Comparison of ENCODE assay signal across 8 cellular contexts in the genomic region with DNA sequence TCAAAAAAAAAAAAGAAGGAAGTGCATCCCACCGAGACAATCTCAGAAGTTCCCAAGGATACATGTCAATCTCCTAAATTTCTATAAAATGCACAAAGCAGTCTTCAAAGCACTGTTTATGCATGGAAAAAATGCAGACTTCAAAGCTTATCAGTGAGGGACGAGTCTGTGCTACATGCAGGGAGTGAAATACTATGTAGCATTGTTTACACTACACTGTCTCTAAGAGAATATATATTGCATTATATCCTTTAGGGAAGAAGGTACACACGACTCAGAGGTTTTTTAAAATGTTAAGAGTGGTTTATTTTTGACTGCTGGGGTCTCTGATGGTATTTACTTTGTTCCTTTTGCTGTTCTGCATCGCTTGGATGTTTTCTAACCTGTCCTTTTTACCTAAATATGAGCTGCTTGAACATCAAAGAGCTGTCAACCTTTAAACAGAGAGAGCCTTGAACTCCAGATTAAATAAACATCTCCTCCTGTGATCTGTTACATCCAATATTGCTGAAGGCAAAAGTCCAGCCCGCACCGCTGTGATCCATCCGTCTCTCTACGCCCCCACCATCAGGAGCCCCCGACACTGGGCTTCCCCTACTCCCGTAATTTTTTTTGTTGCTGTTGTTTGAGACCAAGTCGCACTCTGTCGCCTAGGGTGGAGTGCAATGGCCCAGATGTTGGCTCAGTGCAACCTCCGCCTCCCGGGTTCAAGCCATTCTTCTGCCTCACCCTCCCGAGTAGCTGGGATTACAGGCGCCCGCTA. TPM values are rescaled to one million over a fixed set of nuclear protein-coding genes. Genes with fewer than 3 reads are reported as not detected.
DNase-seq lines count a peak whose midpoint lies in the region; ATAC-seq and TF ChIP-seq lines count a peak whose summit lies in the region.

No MANE protein-coding gene starts in this region.

- H2BK15ac ChIP-seq in IMR-90 (ENCODE audit: low read depth, low read length), result no peak overlapping the region

- BruUV-seq in IMR-90 (replicated peaks; lab: Mats Ljungman, UMichigan), result no TSS peak

- peaks cover 6% of the 10 kb centered on the region for H3K9me1 ChIP-seq in IMR-90 (ENCODE audit: insufficient read depth, low read length)

- peak overlapping the region; percentile 95 for H3K27ac Mint-ChIP-seq in chondrocyte (ENCODE audit: unreplicated experiment)

- H3K4me3 ChIP-seq in AG04450 (ENCODE audit: low read depth, low read length) (peak overlapping the region; percentile 76), IMR-90 (ENCODE audit: insufficient read depth, low read depth, low read length) (peak overlapping the region; percentile 52), mucosa of stomach (ENCODE audit: low read length) (no peak overlapping the region)

- no peak overlapping the region for H4K91ac ChIP-seq in IMR-90 (ENCODE audit: insufficient read depth, low read depth, low read length)

- TF ChIP-seq POLR2A in IMR-90 (IDR thresholded peaks at IDR 0.05; ENCODE audit: low read depth, low read length), result no peak

- H3K9me3 ChIP-seq in AG04450 (ENCODE audit: control insufficient read depth, insufficient read depth, low read length), result no peaks in the 10 kb centered on the region
- H3K9me3 ChIP-seq in IMR-90 (ENCODE audit: control insufficient read depth, insufficient read depth, low read length), result no peaks in the 10 kb centered on the region
- H3K9me3 ChIP-seq in mucosa of stomach (ENCODE audit: control insufficient read depth, low read length), result no peaks in the 10 kb centered on the region

- H4K8ac ChIP-seq in IMR-90 (ENCODE audit: low read depth in 2 of 2, low read length in 2 of 2), result no peak overlapping the region; a peak in 1 of 4 replicates

- H2AK9ac ChIP-seq in IMR-90 (replicated peaks; ENCODE audit: low read depth, low read length, poor library complexity), result peak overlapping the region; percentile 47

- no peaks in the 10 kb centered on the region for H3K36me3 Mint-ChIP-seq in chondrocyte (ENCODE audit: low read depth)

- H3K4me1 Mint-ChIP-seq in chondrocyte (ENCODE audit: low read depth), result peaks cover 41% of the 10 kb centered on the region

- H2BK120ac ChIP-seq in IMR-90 (ENCODE audit: low read depth, low read length), result no peak overlapping the region

- TF ChIP-seq CTCF in AG04450 (IDR thresholded peaks at IDR 0.05; ENCODE audit: low read depth, low read length) (no peak), IMR-90 (conservative IDR thresholded peaks at IDR 0.05; ENCODE audit: low read depth, low read length) (no peak), chondrocyte (IDR thresholded peaks at IDR 0.05) (no peak)

- H3K27ac ChIP-seq in AG04450 (ENCODE audit: low read depth, low read length) (no peak overlapping the region), IMR-90 (ENCODE audit: insufficient read depth, low read length) (peak overlapping the region; percentile 72)

- peak overlapping the region; percentile 48; the same call in 1 of the 2 replicates for H3K23ac ChIP-seq in IMR-90 (ENCODE audit: low read depth, low read length)

- intact Hi-C loops in IMR-90 (cut with micrococcal nuclease), result loop anchor here (5.0 kb wide), 1 partner anchor 820 kb away; no protein-coding TSS in a partner anchor

- WGBS in IMR-90 (ENCODE audit: extremely low coverage in 2 of 2, insufficient read length in 1 of 2), 2 experiments, result 0% methylated on average over 2 of the region's 17 CpGs; no CpG with 5 or more reads in 1 of the 2 experiments

- H3K4me1 ChIP-seq in IMR-90 (ENCODE audit: control insufficient read depth, insufficient read depth, low read length) (peaks cover 12% of the 10 kb centered on the region), mucosa of stomach (ENCODE audit: control insufficient read depth, insufficient read depth, low read length) (peaks cover 29% of the 10 kb centered on the region)

- H3K79me1 ChIP-seq in IMR-90 (ENCODE audit: low read depth in 1 of 2, low read length in 2 of 2), result peaks cover 8 to 49% of the 10 kb centered on the region in 2 experiments; a peak in 3 of 4 replicates

- peak overlapping the region; percentile 79 for H3K4me3 Mint-ChIP-seq in chondrocyte (ENCODE audit: unreplicated experiment)

- POLR2A ChIA-PET in AG04450 (lab: Yijun Ruan, JAX) (interaction anchor here (0.6 to 1.9 kb wide), 3 partner anchors 12 to 200 kb away, joined by 3 to 6 read pairs (median 4); no protein-coding TSS in a partner anchor), IMR-90 (lab: Charles Lee; ENCODE audit: unreplicated experiment) (no interaction called here)

- H3K9me3 Mint-ChIP-seq in chondrocyte (ENCODE audit: low read depth), result no peaks in the 10 kb centered on the region

- peaks cover 31% of the 10 kb centered on the region; the same call in 1 of the 2 replicates for H4K20me1 ChIP-seq in IMR-90 (ENCODE audit: insufficient read depth, low read length)

- in situ Hi-C loops in IMR-90 (cut with MboI; ENCODE audit: low sequenced_read_pairs), result no loop called here

- H3K27me3 ChIP-seq in AG04450 (ENCODE audit: control insufficient read depth, insufficient read depth, low read length) (no peaks in the 10 kb centered on the region), IMR-90 (ENCODE audit: control insufficient read depth, insufficient read depth, low read length) (no peaks in the 10 kb centered on the region), mucosa of stomach (ENCODE audit: control insufficient read depth, insufficient read depth, low read length) (no peaks in the 10 kb centered on the region)

- peak overlapping the region; percentile 9 for H2BK5ac ChIP-seq in IMR-90 (ENCODE audit: low read depth, low read length, poor library complexity, severe bottlenecking)

- dilution Hi-C loops in IMR-90 (cut with HindIII; ENCODE audit: low sequenced_read_pairs, unreplicated experiment), result no loop called here

- peak overlapping the region; percentile 62 for H3K9ac ChIP-seq in IMR-90 (ENCODE audit: low read depth, low read length)
- peak overlapping the region; percentile 68 for H3K9ac ChIP-seq in mucosa of stomach (ENCODE audit: low read length)

- H2BK20ac ChIP-seq in IMR-90 (ENCODE audit: low read depth, low read length), result no peak overlapping the region

- no peaks in the 10 kb centered on the region for H3K27me3 Mint-ChIP-seq in chondrocyte (ENCODE audit: low read depth)

- H2AK5ac ChIP-seq in IMR-90 (ENCODE audit: low read depth, low read length), result no peak overlapping the region

- H2AFZ ChIP-seq in IMR-90 (replicated peaks; ENCODE audit: low read length, poor library complexity), result peak overlapping the region; percentile 61

- 0 out of 2 replicates have a peak overlapping the region, but pooled peaks have one; percentile 11 for H3K18ac ChIP-seq in IMR-90 (ENCODE audit: low read depth, low read length)

- CTCF ChIA-PET in AG04450 (lab: Charles Lee) (interaction anchor here (1.2 to 1.3 kb wide), 2 partner anchors 12 to 254 kb away, joined by 3 to 4 read pairs; no protein-coding TSS in a partner anchor), IMR-90 (lab: Yijun Ruan, JAX) (interaction anchor here (0.9 kb wide), 1 partner anchor 12 kb away, joined by 4 read pairs; no protein-coding TSS in a partner anchor)

- H4K5ac ChIP-seq in IMR-90 (ENCODE audit: low read depth, low read length), result no peak overlapping the region

- no peaks in the 10 kb centered on the region for H3K36me3 ChIP-seq in IMR-90 (ENCODE audit: control insufficient read depth, insufficient read depth, low read length)
- no peaks in the 10 kb centered on the region for H3K36me3 ChIP-seq in mucosa of stomach (ENCODE audit: control insufficient read depth, insufficient read depth, low read length)

- DNase-seq in AG04450 (ENCODE audit: low read depth, low spot score) (no peak), IMR-90 (no peak), chondrocyte (ENCODE audit: low spot score) (peak; percentile 37)
- DNase-seq in activated CD4-positive, alpha-beta T cell treated with anti-CD3 and anti-CD28 coated beads, Interleukin-2, amount 50 U/mL, for 4 hours, result no peak

- no peak for ATAC-seq in IMR-90 (ENCODE audit: low read depth)
- ATAC-seq in HG03457 (IDR thresholded peaks at IDR 0.05; ENCODE audit: unreplicated experiment), result no peak
- ATAC-seq in GM18858 (IDR thresholded peaks at IDR 0.05; ENCODE audit: unreplicated experiment), result no peak
- ATAC-seq in GM19328 (IDR thresholded peaks at IDR 0.05; ENCODE audit: unreplicated experiment), result no peak

- no peak overlapping the region for H3K56ac ChIP-seq in IMR-90 (ENCODE audit: extremely low read depth, insufficient read depth, low read length)

- H3K4me2 ChIP-seq in IMR-90 (ENCODE audit: low read depth, low read length), result peak overlapping the region; percentile 84

- H3K4ac ChIP-seq in IMR-90 (ENCODE audit: low read depth, low read length), result no peak overlapping the region

- H3K14ac ChIP-seq in IMR-90 (replicated peaks; ENCODE audit: low read depth, low read length), result no peak overlapping the region; the same call in 1 of the 2 replicates

- TF ChIP-seq RAD21 in IMR-90 (IDR thresholded peaks at IDR 0.05; ENCODE audit: low read length), result no peak

TF ChIP-seq in IMR-90, 13 proteins besides CTCF, POLR2A, EP300 and RAD21 (continues in another document):
- no peak for TF ChIP-seq CEBPB (IDR thresholded peaks at IDR 0.05; ENCODE audit: low read depth, low read length)
- TF ChIP-seq MAFK (IDR thresholded peaks at IDR 0.05; ENCODE audit: low read depth, low read length), result no peak
- TF ChIP-seq, protein P1, sequence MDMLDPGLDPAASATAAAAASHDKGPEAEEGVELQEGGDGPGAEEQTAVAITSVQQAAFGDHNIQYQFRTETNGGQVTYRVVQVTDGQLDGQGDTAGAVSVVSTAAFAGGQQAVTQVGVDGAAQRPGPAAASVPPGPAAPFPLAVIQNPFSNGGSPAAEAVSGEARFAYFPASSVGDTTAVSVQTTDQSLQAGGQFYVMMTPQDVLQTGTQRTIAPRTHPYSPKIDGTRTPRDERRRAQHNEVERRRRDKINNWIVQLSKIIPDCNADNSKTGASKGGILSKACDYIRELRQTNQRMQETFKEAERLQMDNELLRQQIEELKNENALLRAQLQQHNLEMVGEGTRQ (IDR thresholded peaks at IDR 0.05; ENCODE audit: low read depth, low read length), result no peak
- no peak for TF ChIP-seq CHD1 (IDR thresholded peaks at IDR 0.05; ENCODE audit: low read depth, low read length)
- TF ChIP-seq RFX5 (IDR thresholded peaks at IDR 0.05; ENCODE audit: low read depth, low read length), result no peak

RNA-seq across cellular contexts. Expression of a gene that starts 1.4 kb away (rescaled TPM):
- polyA plus RNA-seq in AG04450 (2011; rRNA removed) (16.3 and 18.2 TPM in 2 replicates), IMR-90 (2012; rRNA removed) (16.9 and 20.7 TPM in 2 replicates)
- polyA minus RNA-seq in AG04450 (2011; rRNA and poly(A)+ RNA removed), result 25.3 and 36.4 TPM in 2 replicates
- total RNA-seq in IMR-90 (2012; rRNA removed) (10.4 and 10.6 TPM in 2 replicates), chondrocyte (30.3 to 37.2 TPM (median 30.6 TPM) in 3 replicates)
- polyA plus RNA-seq in IMR-90 (2012; cell fraction: cytosol; rRNA removed), result 10.1 and 14.2 TPM in 2 replicates
- polyA plus RNA-seq in IMR-90 (2012; cell fraction: nucleus; rRNA removed; ENCODE audit: low replicate concordance), result 54.4 and 120 TPM in 2 replicates

RNA-seq across cellular contexts. Expression of a gene that starts 9.9 kb away (rescaled TPM):
- polyA plus RNA-seq in AG04450 (2011; rRNA removed) (70.1 and 77.9 TPM in 2 replicates), IMR-90 (2012; rRNA removed) (46.9 and 57.7 TPM in 2 replicates)
- polyA minus RNA-seq in AG04450 (2011; rRNA and poly(A)+ RNA removed), result 24.0 and 33.4 TPM in 2 replicates
- total RNA-seq in IMR-90 (2012; rRNA removed) (23.5 and 25.3 TPM in 2 replicates), chondrocyte (139 to 189 TPM (median 186 TPM) in 3 replicates)
- polyA plus RNA-seq in IMR-90 (2012; cell fraction: cytosol; rRNA removed), result 30.4 and 40.6 TPM in 2 replicates
- polyA plus RNA-seq in IMR-90 (2012; cell fraction: nucleus; rRNA removed; ENCODE audit: low replicate concordance), result 7.3 and 33.0 TPM in 2 replicates
